6 cellular contexts compared by ENCODE assay signal in genomic region chr3:181066688-181067087, GRCh38.
"Had no signal": no experiment of that assay in that cellular context is flagged by ENCODE, and none has a peak within 500 bp of the region (broad histone marks: within the 10 kb centered on the region; RNA-seq: fewer than 3 reads in every experiment).

No MANE protein-coding gene starts in this region.

- DNase-seq: GM23248, H9, HCEC 1CT, IMR-90, KG1 had no signal

- H3K4me3 ChIP-seq: GM23248, K562 had no signal

- H2AFZ ChIP-seq: GM23248 had no signal

- ATAC-seq: K562 had no signal

- H3K27ac ChIP-seq: GM23248 had no signal

- H3K9ac ChIP-seq: GM23248 had no signal

- H3K4me3 Mint-ChIP-seq: H9 had no signal
